8 cellular contexts compared by ENCODE assay signal in genomic region chr1:205211839-205212241, GRCh38. TPM values are rescaled to one million over a fixed set of nuclear protein-coding genes. Genes with fewer than 3 reads are reported as not detected.
DNase-seq lines count a peak whose midpoint lies in the region; ATAC-seq and TF ChIP-seq lines count a peak whose summit lies in the region.

No MANE protein-coding gene starts in this region.

- intact Hi-C loops in esophagus muscularis mucosa (cut with DNase I) = no loop called here
- intact Hi-C loops in sigmoid colon (cut with DNase I) = loop anchor here (2.0 to 5.0 kb wide), 2 partner anchors 15 to 35 kb away; partner anchors contain the start of gene TMCC2

- peak overlapping the region; percentile 73 to 96 (median 90) for H3K4me3 ChIP-seq in esophagus muscularis mucosa
- peak overlapping the region; percentile 91 to 94 (median 93) for H3K4me3 ChIP-seq in sigmoid colon

- TF ChIP-seq CTCF in GM13977 (IDR thresholded peaks at IDR 0.05; ENCODE audit: extremely low read depth, insufficient read depth, missing control alignments) = no peak
- no peak for TF ChIP-seq CTCF in esophagus muscularis mucosa (IDR thresholded peaks at IDR 0.05)
- no peak for TF ChIP-seq CTCF in sigmoid colon (IDR thresholded peaks at IDR 0.05)

- DNase-seq in GM13977 (ENCODE audit: low spot score) (peak; percentile 70), SIG-M5 (lab: John Stamatoyannopoulos, UW) (peak; percentile 34), esophagus muscularis mucosa (ENCODE audit: extremely low spot score) (no peak), sigmoid colon (no peak), G401 (ENCODE audit: low spot score) (no peak), T1000 (lab: John Stamatoyannopoulos, UW) (no peak)
- no peak for DNase-seq in NK-92 treated with Interleukin-12 subunit alpha and Interleukin-12 subunit beta, amount 100 ng/mL, for 24 hours (lab: John Stamatoyannopoulos, UW)

- no peaks in the 10 kb centered on the region for H3K9me3 ChIP-seq in esophagus muscularis mucosa
- H3K9me3 ChIP-seq in sigmoid colon = no peaks in the 10 kb centered on the region

- H3K36me3 ChIP-seq in esophagus muscularis mucosa = no peaks in the 10 kb centered on the region
- no peaks in the 10 kb centered on the region for H3K36me3 ChIP-seq in sigmoid colon

- 47% methylated on average over 11 of the region's 11 CpGs for WGBS in esophagus muscularis mucosa
- 30 to 54% methylated on average over 11 of the region's 11 CpGs for WGBS in sigmoid colon, 2 donors

- H3K4me1 ChIP-seq in esophagus muscularis mucosa = peaks cover 15 to 31% (median 25%) of the 10 kb centered on the region in 4 donors
- peaks cover 0 to 24% (median 17%) of the 10 kb centered on the region in 4 donors for H3K4me1 ChIP-seq in sigmoid colon

- no peak for TF ChIP-seq POLR2A in esophagus muscularis mucosa (IDR thresholded peaks at IDR 0.05; ENCODE audit: low read depth)
- no peak for TF ChIP-seq POLR2A in sigmoid colon (IDR thresholded peaks at IDR 0.05)

- H3K27ac ChIP-seq in esophagus muscularis mucosa (replicated peaks in 1 of 4) (peak overlapping the region; percentile 87 to 93 (median 90)), sigmoid colon (peak overlapping the region; percentile 90 to 96 (median 93))

- peak; percentile 17 for ATAC-seq in HG02571 (IDR thresholded peaks at IDR 0.05; ENCODE audit: unreplicated experiment)

- in situ Hi-C loops in GM13977 (cut with MboI; ENCODE audit: low pct_unique_long_range_greater_than_20kb, low sequenced_read_pairs, unreplicated experiment) (no loop called here), G401 (cut with HindIII; ENCODE audit: low sequenced_read_pairs) (no loop called here)

- H3K27me3 ChIP-seq in esophagus muscularis mucosa (no peaks in the 10 kb centered on the region), sigmoid colon (no peaks in the 10 kb centered on the region)

- TF ChIP-seq EP300 in esophagus muscularis mucosa (IDR thresholded peaks at IDR 0.05) (no peak), sigmoid colon (IDR thresholded peaks at IDR 0.05) (no peak)

RNA-seq across cellular contexts. Expression of gene DSTYK, which starts 0.3 kb away (rescaled TPM):
- total RNA-seq in esophagus muscularis mucosa = 10 to 100 TPM; 12.0 to 16.1 (median 13.9) TPM
- 10 to 100 TPM in 3 of 4 donors, 1 to 10 TPM in 1; 9.1 to 13.3 (median 12.7) TPM for total RNA-seq in sigmoid colon
- 1 to 10 TPM; 1.6 to 3.8 (median 2.4) TPM for polyA plus RNA-seq in sigmoid colon
- 5.5 and 8.6 TPM in 2 replicates for total RNA-seq in G401 (2014; rRNA removed; shearing (Covaris generic))

RNA-seq across cellular contexts. Expression of gene TMCC2, which starts 15.9 kb away (rescaled TPM):
- 1 to 10 TPM; 4.1 to 8.2 (median 5.9) TPM for total RNA-seq in esophagus muscularis mucosa
- 1 to 10 TPM; 4.3 to 6.4 (median 5.6) TPM for total RNA-seq in sigmoid colon
- polyA plus RNA-seq in sigmoid colon = 1 to 10 TPM in 1 of 3 donors, not detected in 2; 1.1 TPM
- total RNA-seq in G401 (2014; rRNA removed; shearing (Covaris generic)) = 5.4 and 6.2 TPM in 2 replicates

Comparison
In these comparisons a context has a peak if more than half of its experiments do, and no peak if none do; other contexts are left out.
1. DNase-seq: peak in GM13977 (single experiment) and SIG-M5 (single experiment); none in esophagus muscularis mucosa (single experiment), sigmoid colon (single experiment), G401 (single experiment), NK-92 treated with Interleukin-12 subunit alpha and Interleukin-12 subunit beta, amount 100 ng/mL, for 24 hours (single experiment) and T1000 (single experiment).